In the genomic region with DNA sequence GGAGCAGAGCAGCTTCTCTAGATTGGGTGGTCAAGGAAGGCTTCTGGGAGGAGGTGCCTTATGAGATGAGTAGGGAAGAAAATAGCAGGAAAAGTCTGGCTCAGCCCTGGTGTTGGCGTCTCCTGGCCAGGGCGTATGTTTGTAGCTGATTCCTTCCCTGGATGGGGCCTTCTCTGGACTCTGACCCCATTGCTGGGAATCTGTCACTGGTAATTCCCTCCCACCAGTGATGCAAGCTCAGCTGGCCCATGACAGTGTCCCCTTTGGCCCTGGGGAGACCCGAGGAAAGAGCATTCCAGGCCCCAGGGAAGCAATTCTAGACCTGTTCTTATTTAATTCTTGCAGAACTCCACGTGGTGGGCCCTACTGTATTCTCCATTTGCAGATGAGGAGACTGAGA, we compare ENCODE assay signal across 14 cellular contexts. TPM values are rescaled to one million over a fixed set of nuclear protein-coding genes. Genes with fewer than 3 reads are reported as not detected.
A peak's percentile ranks its signal among the peaks of the same experiment; 100 is the strongest.
DNase-seq lines count a peak whose midpoint lies in the region; ATAC-seq and TF ChIP-seq lines count a peak whose summit lies in the region.
"Had no signal": no experiment of that assay in that cellular context is flagged by ENCODE, and none has a peak within 500 bp of the region (broad histone marks: within the 10 kb centered on the region; RNA-seq: fewer than 3 reads in every experiment).

No MANE protein-coding gene starts in this region.

- DNase-seq in Caco-2 (peak; percentile 21 to 53), WTC11 (ENCODE audit: low spot score) (no peak), left lobe of liver (ENCODE audit: low spot score) (peak; percentile 88), neural crest cell (ENCODE audit: low read depth, low spot score) (no peak), GM23248 (no peak), A172 (ENCODE audit: low spot score) (no peak), cerebellum (ENCODE audit: low spot score) (no peak)
- DNase-seq: ACHN; Calu3; CD4-positive, CD25-positive, alpha-beta regulatory T cell; DMS 273 treated with DMSO at 0.1 percent for 48 hours had no signal

- H4K20me1 ChIP-seq in GM23248 (ENCODE audit: insufficient read depth): no peaks in the 10 kb centered on the region

- H2AFZ ChIP-seq in GM23248: no peak overlapping the region

- H3K79me2 ChIP-seq in GM23248 (ENCODE audit: insufficient read depth): no peaks in the 10 kb centered on the region

- H3K27me3 Mint-ChIP-seq in Caco-2 (ENCODE audit: insufficient read depth, unreplicated experiment) (peaks cover 5% of the 10 kb centered on the region), WTC11 (ENCODE audit: low read depth) (no peaks in the 10 kb centered on the region), neural crest cell (ENCODE audit: low read depth) (peaks cover 6% of the 10 kb centered on the region)

- H3K36me3 ChIP-seq in Caco-2 (ENCODE audit: control insufficient read depth, insufficient read depth, low read length): no peaks in the 10 kb centered on the region
- no peaks in the 10 kb centered on the region for H3K36me3 ChIP-seq in GM23248 (ENCODE audit: low read depth)
- H3K36me3 ChIP-seq: BLaER1 treated with 17β-estradiol and CSF1 and Interleukin-3, amounts not matched to agents 10 nM and 100 nM had no signal

- no peaks in the 10 kb centered on the region for H3K9me2 ChIP-seq in GM23248 (ENCODE audit: insufficient read depth)

- no peaks in the 10 kb centered on the region for H3K4me1 ChIP-seq in Caco-2
- no peaks in the 10 kb centered on the region for H3K4me1 ChIP-seq in GM23248 (ENCODE audit: insufficient read depth)

- 2 to 5% methylated on average over 4 of the region's 4 CpGs for WGBS in GM23248 (ENCODE audit: low coverage in 1 of 2, low lambda C conversion rate in 2 of 2, missing lambda C conversion rate in 2 of 2), 2 experiments

- H3K27me3 ChIP-seq in Caco-2 (replicated peaks; ENCODE audit: control insufficient read depth, insufficient read depth, low read length) (no peaks in the 10 kb centered on the region), GM23248 (replicated peaks; ENCODE audit: insufficient read depth) (no peaks in the 10 kb centered on the region)
- H3K27me3 ChIP-seq: BLaER1 treated with 17β-estradiol and CSF1 and Interleukin-3, amounts not matched to agents 10 nM and 100 nM had no signal

- H3K27ac Mint-ChIP-seq in Caco-2 (ENCODE audit: unreplicated experiment) (no peak overlapping the region), WTC11 (no peak overlapping the region), neural crest cell (ENCODE audit: unreplicated experiment) (peak overlapping the region; percentile 57)
- H3K27ac Mint-ChIP-seq: CD4-positive, CD25-positive, alpha-beta regulatory T cell had no signal

- H3K4me3 Mint-ChIP-seq in Caco-2 (ENCODE audit: unreplicated experiment) (no peak overlapping the region), WTC11 (no peak overlapping the region), neural crest cell (no peak overlapping the region)
- H3K4me3 Mint-ChIP-seq: CD4-positive, CD25-positive, alpha-beta regulatory T cell had no signal

- TF ChIP-seq CTCF in Caco-2 (IDR thresholded peaks at IDR 0.05; ENCODE audit: insufficient read depth in 1 of 2, low read depth in 1 of 2, low read length in 1 of 2, severe bottlenecking in 1 of 2, unreplicated experiment in 1 of 2): no peak
- no peak for TF ChIP-seq CTCF in WTC11 (IDR thresholded peaks at IDR 0.05)
- no peak for TF ChIP-seq CTCF in neural crest cell (conservative IDR thresholded peaks at IDR 0.05)

- H3K9me3 ChIP-seq in Caco-2: no peaks in the 10 kb centered on the region
- H3K9me3 ChIP-seq in GM23248 (ENCODE audit: low read depth): no peaks in the 10 kb centered on the region
- H3K9me3 ChIP-seq: BLaER1 treated with 17β-estradiol and CSF1 and Interleukin-3, amounts not matched to agents 10 nM and 100 nM had no signal

- H3K9me3 Mint-ChIP-seq in Caco-2 (ENCODE audit: unreplicated experiment) (no peaks in the 10 kb centered on the region), WTC11 (no peaks in the 10 kb centered on the region), neural crest cell (no peaks in the 10 kb centered on the region)
- H3K9me3 Mint-ChIP-seq: CD4-positive, CD25-positive, alpha-beta regulatory T cell had no signal

- H3K4me3 ChIP-seq in Caco-2 (ENCODE audit: low read depth, low read length): no peak overlapping the region
- no peak overlapping the region for H3K4me3 ChIP-seq in GM23248
- H3K4me3 ChIP-seq: BLaER1 treated with 17β-estradiol and CSF1 and Interleukin-3, amounts not matched to agents 10 nM and 100 nM had no signal

- in situ Hi-C loops in GM23248 (cut with MboI): no loop called here

- H3K4me1 Mint-ChIP-seq in Caco-2 (ENCODE audit: low read depth, unreplicated experiment) (no peaks in the 10 kb centered on the region), WTC11 (peaks cover 41% of the 10 kb centered on the region), neural crest cell (peaks cover under 1% of the 10 kb centered on the region)
- H3K4me1 Mint-ChIP-seq: CD4-positive, CD25-positive, alpha-beta regulatory T cell had no signal

- H3K9ac ChIP-seq in GM23248: no peak overlapping the region
- H3K9ac ChIP-seq: BLaER1 treated with 17β-estradiol and CSF1 and Interleukin-3, amounts not matched to agents 10 nM and 100 nM had no signal

- ATAC-seq in WTC11 (no peak; the same call in 1 of the 2 replicates), left lobe of liver (peak; percentile 97)

- POLR2A ChIA-PET in Caco-2 (lab: Charles Lee): no interaction called here
- POLR2A ChIA-PET in WTC11 (lab: Charles Lee): no interaction called here

- H3K36me3 Mint-ChIP-seq in Caco-2 (ENCODE audit: insufficient read depth, unreplicated experiment) (peaks cover 5% of the 10 kb centered on the region), WTC11 (peaks cover 4% of the 10 kb centered on the region), neural crest cell (ENCODE audit: low read depth) (no peaks in the 10 kb centered on the region)
- H3K36me3 Mint-ChIP-seq: CD4-positive, CD25-positive, alpha-beta regulatory T cell had no signal

- intact Hi-C loops in Caco-2 (cut with micrococcal nuclease; ENCODE audit: unreplicated experiment): no loop called here

- no peak overlapping the region for H3K27ac ChIP-seq in GM23248
- H3K27ac ChIP-seq: 22Rv1; BLaER1 treated with 17β-estradiol and CSF1 and Interleukin-3, amounts not matched to agents 10 nM and 100 nM had no signal

- H3F3A ChIP-seq in GM23248 (ENCODE audit: insufficient read depth): no peaks in the 10 kb centered on the region

- CTCF ChIA-PET in Caco-2 (lab: Charles Lee): no interaction called here
- CTCF ChIA-PET in WTC11 (lab: Charles Lee): interaction anchor here (1.2 to 1.9 kb wide), 2 partner anchors 12 to 19 kb away, joined by 4 to 5 read pairs; no protein-coding TSS in a partner anchor

- BruUV-seq in Caco-2 (replicated peaks; lab: Mats Ljungman, UMichigan): no TSS peak

- H3K4me2 ChIP-seq in GM23248 (ENCODE audit: unreplicated experiment): no peak overlapping the region
- H3K4me2 ChIP-seq: BLaER1 treated with 17β-estradiol and CSF1 and Interleukin-3, amounts not matched to agents 10 nM and 100 nM had no signal

TF ChIP-seq in WTC11, 78 proteins besides CTCF, POLR2A, EP300 and RAD21:
- TF ChIP-seq, protein P1, sequence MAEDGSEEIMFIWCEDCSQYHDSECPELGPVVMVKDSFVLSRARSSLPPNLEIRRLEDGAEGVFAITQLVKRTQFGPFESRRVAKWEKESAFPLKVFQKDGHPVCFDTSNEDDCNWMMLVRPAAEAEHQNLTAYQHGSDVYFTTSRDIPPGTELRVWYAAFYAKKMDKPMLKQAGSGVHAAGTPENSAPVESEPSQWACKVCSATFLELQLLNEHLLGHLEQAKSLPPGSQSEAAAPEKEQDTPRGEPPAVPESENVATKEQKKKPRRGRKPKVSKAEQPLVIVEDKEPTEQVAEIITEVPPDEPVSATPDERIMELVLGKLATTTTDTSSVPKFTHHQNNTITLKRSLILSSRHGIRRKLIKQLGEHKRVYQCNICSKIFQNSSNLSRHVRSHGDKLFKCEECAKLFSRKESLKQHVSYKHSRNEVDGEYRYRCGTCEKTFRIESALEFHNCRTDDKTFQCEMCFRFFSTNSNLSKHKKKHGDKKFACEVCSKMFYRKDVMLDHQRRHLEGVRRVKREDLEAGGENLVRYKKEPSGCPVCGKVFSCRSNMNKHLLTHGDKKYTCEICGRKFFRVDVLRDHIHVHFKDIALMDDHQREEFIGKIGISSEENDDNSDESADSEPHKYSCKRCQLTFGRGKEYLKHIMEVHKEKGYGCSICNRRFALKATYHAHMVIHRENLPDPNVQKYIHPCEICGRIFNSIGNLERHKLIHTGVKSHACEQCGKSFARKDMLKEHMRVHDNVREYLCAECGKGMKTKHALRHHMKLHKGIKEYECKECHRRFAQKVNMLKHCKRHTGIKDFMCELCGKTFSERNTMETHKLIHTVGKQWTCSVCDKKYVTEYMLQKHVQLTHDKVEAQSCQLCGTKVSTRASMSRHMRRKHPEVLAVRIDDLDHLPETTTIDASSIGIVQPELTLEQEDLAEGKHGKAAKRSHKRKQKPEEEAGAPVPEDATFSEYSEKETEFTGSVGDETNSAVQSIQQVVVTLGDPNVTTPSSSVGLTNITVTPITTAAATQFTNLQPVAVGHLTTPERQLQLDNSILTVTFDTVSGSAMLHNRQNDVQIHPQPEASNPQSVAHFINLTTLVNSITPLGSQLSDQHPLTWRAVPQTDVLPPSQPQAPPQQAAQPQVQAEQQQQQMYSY (CRISPR knock-in tag; IDR thresholded peaks at IDR 0.05): no peak
- no peak for TF ChIP-seq ZBTB21 (CRISPR knock-in tag; IDR thresholded peaks at IDR 0.05; ENCODE audit: borderline replicate concordance)
- TF ChIP-seq CREM (CRISPR knock-in tag; IDR thresholded peaks at IDR 0.05): no peak
- peak; percentile 88 for TF ChIP-seq GABPB1 (CRISPR knock-in tag; IDR thresholded peaks at IDR 0.05)
- TF ChIP-seq ZNF671 (CRISPR knock-in tag; IDR thresholded peaks at IDR 0.05): no peak
- TF ChIP-seq, protein P2, sequence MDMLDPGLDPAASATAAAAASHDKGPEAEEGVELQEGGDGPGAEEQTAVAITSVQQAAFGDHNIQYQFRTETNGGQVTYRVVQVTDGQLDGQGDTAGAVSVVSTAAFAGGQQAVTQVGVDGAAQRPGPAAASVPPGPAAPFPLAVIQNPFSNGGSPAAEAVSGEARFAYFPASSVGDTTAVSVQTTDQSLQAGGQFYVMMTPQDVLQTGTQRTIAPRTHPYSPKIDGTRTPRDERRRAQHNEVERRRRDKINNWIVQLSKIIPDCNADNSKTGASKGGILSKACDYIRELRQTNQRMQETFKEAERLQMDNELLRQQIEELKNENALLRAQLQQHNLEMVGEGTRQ (CRISPR knock-in tag; IDR thresholded peaks at IDR 0.05): no peak

RNA-seq across cellular contexts. Expression of gene IGSF21, which starts 20.7 kb away (rescaled TPM):
- total RNA-seq in Caco-2 (2022) (not detected in 2 replicates), WTC11 (2021) (28.0 to 30.5 TPM (median 28.5 TPM) in 3 replicates), left lobe of liver (0.81 TPM), neural crest cell (0.35 TPM in 1 of 2 replicates, not detected in the other), cerebellum (17.3 TPM)
- total RNA-seq in GM23248 (2014; rRNA removed; shearing (Covaris generic)): not detected in 2 replicates
- not detected in 2 replicates for polyA plus RNA-seq in GM23248 (2016; fragmentation: Nextera tagmentation; extraction: Ambion mirVana)
- total RNA-seq in A172 (2014; rRNA removed; shearing (Covaris generic)): not detected in 2 replicates
- total RNA-seq: Calu3; CD4-positive, CD25-positive, alpha-beta regulatory T cell; Daoy had no signal
- polyA plus RNA-seq: CD4-positive, CD25-positive, alpha-beta regulatory T cell had no signal

Comparison
In these comparisons a context has a peak if more than half of its experiments do, and no peak if none do; other contexts are left out.
1. DNase-seq: peak in Caco-2 (2 of 2) and left lobe of liver (single experiment); none in WTC11 (single experiment), neural crest cell (single experiment), GM23248 (single experiment), A172 (single experiment) and cerebellum (single experiment).
2. RNA of gene IGSF21, which starts 20.7 kb away (total RNA-seq): 28.0 to 30.5 TPM in WTC11 and 17.3 TPM in cerebellum (single experiment); 0.81 TPM in left lobe of liver (single experiment), 0.35 TPM in neural crest cell, not detected in Caco-2, not detected in GM23248 and not detected in A172; every median in the first group is over 10 times any median in the second.